ENCODE assay signal across 1 cellular context in genomic region chr1:229943988-229944743, GRCh38.
TF ChIP-seq lines count a peak whose summit lies in the region.

No MANE protein-coding gene starts in this region.

TF ChIP-seq in SK-N-SH, 30 proteins besides CTCF, POLR2A, EP300 and RAD21 (continued from another document):
- no peak for TF ChIP-seq REST (IDR thresholded peaks at IDR 0.05; ENCODE audit: low read depth, low read length)
TF ChIP-seq in SK-N-SH: peak in this region for 0.
